ENCODE assay signal across 8 cellular contexts in the genomic region with DNA sequence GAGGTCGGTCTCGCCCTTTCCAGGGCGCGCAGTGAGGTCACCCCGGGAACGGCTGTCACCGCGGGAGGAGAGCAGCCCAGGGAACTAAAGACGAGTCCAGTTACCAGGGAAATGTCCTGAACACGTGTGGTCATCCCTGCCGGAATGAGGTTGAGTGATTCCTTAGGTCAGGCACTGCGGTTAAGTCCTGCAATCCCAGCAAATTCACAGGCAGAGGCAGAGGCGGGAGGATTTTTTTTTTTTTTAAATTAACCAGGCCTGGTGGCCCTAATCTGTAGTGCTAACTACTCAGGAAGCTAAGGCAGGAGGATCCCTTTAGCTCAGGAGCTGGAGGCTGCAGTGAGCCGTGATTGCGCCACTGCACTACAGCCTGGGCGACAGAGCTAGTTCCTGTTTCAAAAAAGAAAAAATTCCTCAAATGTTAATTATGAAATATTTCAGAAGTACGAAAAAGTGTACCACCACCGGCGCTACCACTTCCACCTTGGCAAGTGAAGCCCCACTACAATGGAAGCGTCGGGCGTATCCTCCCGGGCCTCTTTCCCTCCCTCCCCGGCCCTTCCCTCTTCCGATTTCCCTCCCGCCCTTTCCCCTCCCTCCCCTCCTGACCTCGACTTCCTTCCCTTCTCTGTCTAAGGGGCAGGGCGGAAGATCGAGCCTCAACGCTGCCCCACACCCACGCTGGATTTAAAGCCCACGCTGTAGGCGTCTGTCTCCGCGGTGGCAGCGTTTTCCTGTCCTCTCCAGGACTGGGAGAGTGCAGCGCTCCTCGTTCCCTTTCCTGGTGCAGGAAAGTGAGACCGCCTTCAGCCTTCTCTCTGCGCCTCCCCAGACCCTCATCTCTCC. TPM values are rescaled to one million over a fixed set of nuclear protein-coding genes. Genes with fewer than 3 reads are reported as not detected.
DNase-seq lines count a peak whose midpoint lies in the region; ATAC-seq and TF ChIP-seq lines count a peak whose summit lies in the region.

No MANE protein-coding gene starts in this region.

- TF ChIP-seq POLR2A in uterus (IDR thresholded peaks at IDR 0.05) = no peak

- H3K36me3 ChIP-seq in fibroblast of lung (ENCODE audit: control insufficient read depth, insufficient read depth, low read length) = no peaks in the 10 kb centered on the region
- H3K36me3 ChIP-seq in muscle layer of colon (ENCODE audit: insufficient read depth, low read length) = no peaks in the 10 kb centered on the region
- no peaks in the 10 kb centered on the region for H3K36me3 ChIP-seq in uterus

- H3K79me2 ChIP-seq in fibroblast of lung (ENCODE audit: control insufficient read depth, insufficient read depth, low read length) = no peaks in the 10 kb centered on the region

- H3K4me2 ChIP-seq in fibroblast of lung (ENCODE audit: extremely low read depth, insufficient read depth, low read length) = peak overlapping the region; percentile 83

- peak; percentile 62 for ATAC-seq in activated CD8-positive, alpha-beta T cell treated with anti-CD3 and anti-CD28 coated beads for 36 hours
- ATAC-seq in GM21576 (IDR thresholded peaks at IDR 0.05; ENCODE audit: unreplicated experiment) (no peak), HG02885 (IDR thresholded peaks at IDR 0.05; ENCODE audit: poor library complexity, unreplicated experiment) (no peak)

- H3K27ac Mint-ChIP-seq in activated CD8-positive, alpha-beta T cell treated with anti-CD3 and anti-CD28 coated beads for 36 hours = peak overlapping the region; percentile 74

- peak; percentile 12 for DNase-seq in AG09319 (ENCODE audit: extremely low read depth, low read depth)
- peak; percentile 89 to 94 for DNase-seq in HL-60 (ENCODE audit: low read depth in 1 of 2, low spot score in 1 of 2)
- peak; percentile 36 for DNase-seq in activated CD8-positive, alpha-beta T cell treated with anti-CD3 and anti-CD28 coated beads for 36 hours
- DNase-seq in fibroblast of lung (ENCODE audit: low read depth in 2 of 2) = peak; percentile 33 to 65
- peak; percentile 51 to 69 for DNase-seq in uterus

- H3K9ac ChIP-seq in fibroblast of lung (ENCODE audit: insufficient read depth, low read length) (no peak overlapping the region), muscle layer of colon (ENCODE audit: low read length) (peak overlapping the region; percentile 24)

- H3K36me3 Mint-ChIP-seq in activated CD8-positive, alpha-beta T cell treated with anti-CD3 and anti-CD28 coated beads for 36 hours (ENCODE audit: low read depth) = peaks cover 12% of the 10 kb centered on the region

- H3K27ac ChIP-seq in HL-60 (replicated peaks) = peak overlapping the region; percentile 66
- H3K27ac ChIP-seq in fibroblast of lung (ENCODE audit: insufficient read depth, low read length) = peak overlapping the region; percentile 26
- H3K27ac ChIP-seq in muscle layer of colon (ENCODE audit: low read depth, low read length) = peak overlapping the region; percentile 37
- peak overlapping the region; percentile 58 to 66 for H3K27ac ChIP-seq in uterus

- POLR2A ChIA-PET in activated CD8-positive, alpha-beta T cell treated with anti-CD3 and anti-CD28 coated beads for 36 hours (lab: Charles Lee) = interaction anchor here (1.4 kb wide), 1 partner anchor 27 kb away, joined by 6 read pairs; a partner anchor contains a TSS

- H3K27me3 Mint-ChIP-seq in activated CD8-positive, alpha-beta T cell treated with anti-CD3 and anti-CD28 coated beads for 36 hours = peaks cover 2% of the 10 kb centered on the region

- peak overlapping the region; percentile 75 for H3K4me3 Mint-ChIP-seq in activated CD8-positive, alpha-beta T cell treated with anti-CD3 and anti-CD28 coated beads for 36 hours

- no peaks in the 10 kb centered on the region for H4K20me1 ChIP-seq in fibroblast of lung (ENCODE audit: control insufficient read depth, extremely low read depth, insufficient read depth, low read length)

- H3K4me3 ChIP-seq in HL-60 (replicated peaks; ENCODE audit: insufficient read depth, low read length) (peak overlapping the region; percentile 42), fibroblast of lung (replicated peaks in 1 of 4; ENCODE audit: control extremely low read depth in 1 of 4, insufficient read depth in 1 of 4, low read depth in 3 of 4, low read length in 4 of 4) (peak overlapping the region; percentile 5 to 53 (median 32)), muscle layer of colon (ENCODE audit: low read depth in 1 of 2, low read length in 2 of 2) (peak overlapping the region; percentile 45 to 68), uterus (peak overlapping the region; percentile 14 to 30)

- H3K4me1 ChIP-seq in fibroblast of lung (ENCODE audit: control insufficient read depth, extremely low read depth, insufficient read depth, low read length) (peaks cover 2% of the 10 kb centered on the region), muscle layer of colon (ENCODE audit: insufficient read depth, low read length) (no peaks in the 10 kb centered on the region), uterus (peaks cover 0 to 7% of the 10 kb centered on the region in 2 donors)

- CTCF ChIA-PET in activated CD8-positive, alpha-beta T cell treated with anti-CD3 and anti-CD28 coated beads for 36 hours (lab: Charles Lee) = interaction anchor here (0.6 to 1.2 kb wide), 3 partner anchors 33 to 34 kb away, joined by 3 to 4 read pairs (median 3); no protein-coding TSS in a partner anchor

- H3K27me3 ChIP-seq in HL-60 (ENCODE audit: insufficient read depth, poor library complexity, severe bottlenecking) (no peaks in the 10 kb centered on the region), fibroblast of lung (ENCODE audit: control insufficient read depth, insufficient read depth, low read length) (no peaks in the 10 kb centered on the region), muscle layer of colon (ENCODE audit: control insufficient read depth in 1 of 2, insufficient read depth in 2 of 2, low read length in 2 of 2) (peaks cover 0 to 11% of the 10 kb centered on the region in 2 donors), uterus (no peaks in the 10 kb centered on the region)

- no peaks in the 10 kb centered on the region for H3K9me3 ChIP-seq in fibroblast of lung (ENCODE audit: control insufficient read depth, insufficient read depth, low read depth, low read length)
- no peaks in the 10 kb centered on the region for H3K9me3 ChIP-seq in muscle layer of colon (ENCODE audit: low read length)
- H3K9me3 ChIP-seq in uterus = no peaks in the 10 kb centered on the region

- peak overlapping the region; percentile 73 for H2AFZ ChIP-seq in fibroblast of lung (ENCODE audit: low read length)

- peaks cover 7% of the 10 kb centered on the region for H3K9me3 Mint-ChIP-seq in activated CD8-positive, alpha-beta T cell treated with anti-CD3 and anti-CD28 coated beads for 36 hours

- H3K4me1 Mint-ChIP-seq in activated CD8-positive, alpha-beta T cell treated with anti-CD3 and anti-CD28 coated beads for 36 hours (ENCODE audit: low read depth) = peaks cover 41% of the 10 kb centered on the region

- intact Hi-C loops in activated CD8-positive, alpha-beta T cell treated with anti-CD3 and anti-CD28 coated beads for 36 hours (cut with micrococcal nuclease) = loop anchor here (10.0 kb wide), 1 partner anchor 189 kb away; a partner anchor contains a TSS
- intact Hi-C loops in uterus (cut with DNase I; ENCODE audit: low total_unique reads) = no loop called here

- no peak for TF ChIP-seq CTCF in AG09319 (IDR thresholded peaks at IDR 0.05; ENCODE audit: low read depth, low read length)
- TF ChIP-seq CTCF in HL-60 (IDR thresholded peaks at IDR 0.05; ENCODE audit: insufficient read depth, low read length) = no peak
- TF ChIP-seq CTCF in activated CD8-positive, alpha-beta T cell treated with anti-CD3 and anti-CD28 coated beads for 36 hours (IDR thresholded peaks at IDR 0.05) = no peak
- no peak for TF ChIP-seq CTCF in fibroblast of lung (conservative IDR thresholded peaks at IDR 0.05 in 1 of 2, IDR thresholded peaks at IDR 0.05 in 1 of 2; ENCODE audit: low read depth in 1 of 2, low read length in 2 of 2)
- no peak for TF ChIP-seq CTCF in uterus (IDR thresholded peaks at IDR 0.05)

RNA-seq across cellular contexts. Expression of a gene that starts 27.3 kb away (rescaled TPM):
- 100 to 1,000 TPM in 1 of 2 experiments, 10 to 100 TPM in 1; 95.8 to 106 TPM for total RNA-seq in activated CD8-positive, alpha-beta T cell treated with anti-CD3 and anti-CD28 coated beads for 36 hours
- total RNA-seq in fibroblast of lung (74.1 and 102 TPM in 2 replicates), uterus (10 to 100 TPM; 24.6 to 87.1 (median 54.8) TPM)
- polyA plus RNA-seq in fibroblast of lung = 61.3 and 63.6 TPM in 2 replicates
- 44.7 and 47.8 TPM in 2 replicates for polyA plus RNA-seq in fibroblast of lung (2012)
- polyA minus RNA-seq in fibroblast of lung (ENCODE audit: low replicate concordance) = 28.2 and 74.7 TPM in 2 replicates

Comparison
In these comparisons a context has a peak if more than half of its experiments do, and no peak if none do; other contexts are left out.
1. DNase-seq: peak in every context shown above with its lines; median percentile 92 in HL-60; 60 in uterus; 49 in fibroblast of lung; 36 in activated CD8-positive, alpha-beta T cell treated with anti-CD3 and anti-CD28 coated beads for 36 hours; 12 in AG09319.